In genomic region chr18:57793630-57793986, GRCh38 we compare ENCODE assay signal across 2 cellular contexts.
TF ChIP-seq lines count a peak whose summit lies in the region.

No MANE protein-coding gene starts in this region.

TF ChIP-seq in K562, 482 proteins besides CTCF, POLR2A, EP300 and RAD21 (continued from another document):
- TF ChIP-seq NR4A1 (CRISPR knock-in tag; IDR thresholded peaks at IDR 0.05): no peak
- TF ChIP-seq NR4A1 (tag; IDR thresholded peaks at IDR 0.05): no peak
- TF ChIP-seq HBP1 (CRISPR knock-in tag; IDR thresholded peaks at IDR 0.05): no peak
- no peak for TF ChIP-seq PHB (CRISPR knock-in tag; IDR thresholded peaks at IDR 0.05)
- no peak for TF ChIP-seq STAT5A (IDR thresholded peaks at IDR 0.05; ENCODE audit: borderline replicate concordance, low read length)
- no peak for TF ChIP-seq YY1 (IDR thresholded peaks at IDR 0.05; ENCODE audit: borderline replicate concordance in 1 of 3, control insufficient read depth in 1 of 3, extremely low read depth in 1 of 3, insufficient read depth in 3 of 3, insufficient read length in 1 of 3, insufficient replicate concordance in 2 of 3, low read depth in 1 of 3, low read length in 2 of 3)
- TF ChIP-seq TFE3 (CRISPR knock-in tag; IDR thresholded peaks at IDR 0.05): no peak
- TF ChIP-seq NELFE (IDR thresholded peaks at IDR 0.05; ENCODE audit: insufficient read depth, insufficient read length): no peak
- 0 out of 2 replicates have a peak, but pooled peaks have one; percentile 8 for TF ChIP-seq CBFA2T3 (IDR thresholded peaks at IDR 0.05)
- no peak for TF ChIP-seq CREM (IDR thresholded peaks at IDR 0.05; ENCODE audit: low read depth)
- no peak for TF ChIP-seq RREB1 (CRISPR knock-in tag; IDR thresholded peaks at IDR 0.05)
- TF ChIP-seq RBM25 (IDR thresholded peaks at IDR 0.05; ENCODE audit: low read depth, low read length, severe bottlenecking): no peak

TF ChIP-seq in SK-N-SH, 30 proteins besides CTCF, POLR2A, EP300 and RAD21 (continued from another document):
- TF ChIP-seq PBX3 (IDR thresholded peaks at IDR 0.05) (no peak), MAX (IDR thresholded peaks at IDR 0.05; ENCODE audit: low read depth) (no peak), TEAD4 (IDR thresholded peaks at IDR 0.05; ENCODE audit: borderline replicate concordance, insufficient read depth) (no peak), TAF1 (IDR thresholded peaks at IDR 0.05; ENCODE audit: borderline replicate concordance, low read depth, low read length) (no peak), USF1 (IDR thresholded peaks at IDR 0.05; ENCODE audit: borderline replicate concordance, low read depth) (no peak), FOXM1 (IDR thresholded peaks at IDR 0.05; ENCODE audit: low read depth) (no peak), YY1 (IDR thresholded peaks at IDR 0.05; ENCODE audit: low read depth) (no peak)
